In the genomic region with DNA sequence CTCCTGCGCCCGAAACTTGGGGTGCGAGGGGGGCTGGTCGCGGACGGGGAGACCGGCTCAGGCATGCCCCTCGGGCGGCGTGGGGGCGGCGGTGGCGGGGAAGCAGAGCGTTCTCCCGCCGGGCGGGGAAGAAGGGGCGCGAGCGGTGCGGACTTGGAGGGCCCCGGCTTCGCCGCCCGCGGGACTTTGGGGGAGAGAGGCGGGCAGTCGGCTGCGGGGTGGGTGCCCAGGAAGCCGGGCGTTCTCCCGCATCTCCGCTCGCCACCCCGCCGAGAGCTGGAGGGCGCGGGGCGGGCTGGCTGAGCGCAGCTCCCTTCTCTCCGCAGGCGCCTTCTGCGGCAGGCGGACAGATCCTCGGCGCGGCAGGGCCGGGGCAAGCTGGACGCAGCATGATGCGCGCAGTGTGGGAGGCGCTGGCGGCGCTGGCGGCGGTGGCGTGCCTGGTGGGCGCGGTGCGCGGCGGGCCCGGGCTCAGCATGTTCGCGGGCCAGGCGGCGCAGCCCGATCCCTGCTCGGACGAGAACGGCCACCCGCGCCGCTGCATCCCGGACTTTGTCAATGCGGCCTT, we compare ENCODE assay signal across 8 cellular contexts. TPM values are rescaled to one million over a fixed set of nuclear protein-coding genes. Genes with fewer than 3 reads are reported as not detected.
DNase-seq lines count a peak whose midpoint lies in the region; ATAC-seq and TF ChIP-seq lines count a peak whose summit lies in the region.

No MANE protein-coding gene starts in this region.

- no peaks in the 10 kb centered on the region for H3K9me3 ChIP-seq in osteoblast (ENCODE audit: low read depth, low read length)

- DNase-seq in activated CD4-positive, alpha-beta T cell treated with anti-CD3 and anti-CD28 coated beads for 36 hours, result peak; percentile 29
- no peak for DNase-seq in activated CD4-positive, alpha-beta T cell treated with anti-CD3 and anti-CD28 coated beads for 4 hours
- no peak for DNase-seq in activated CD4-positive, alpha-beta memory T cell treated with anti-CD3 and anti-CD28 coated beads, Interleukin-2, amount 10 ng/mL, durations not matched to agents 7 days and 5 days
- DNase-seq in foreskin fibroblast (peak in 1 of 2 donors; percentile 40), osteoblast (ENCODE audit: insufficient read length, low spot score, missing footprints) (peak; percentile 85), AML-193 (lab: John Stamatoyannopoulos, UW) (no peak)

- no peaks in the 10 kb centered on the region for H4K20me1 ChIP-seq in osteoblast (ENCODE audit: insufficient read depth, low read length)

- H3K4me1 Mint-ChIP-seq in activated CD4-positive, alpha-beta T cell treated with anti-CD3 and anti-CD28 coated beads for 36 hours, result peaks cover 6% of the 10 kb centered on the region
- peaks cover 4% of the 10 kb centered on the region for H3K4me1 Mint-ChIP-seq in activated CD4-positive, alpha-beta memory T cell treated with anti-CD3 and anti-CD28 coated beads, Interleukin-2, amount 10 ng/mL, durations not matched to agents 7 days and 5 days

- no peaks in the 10 kb centered on the region for H3K79me2 ChIP-seq in osteoblast (ENCODE audit: insufficient read depth, low read length)

- peaks cover 43% of the 10 kb centered on the region for H3K27me3 ChIP-seq in osteoblast (ENCODE audit: insufficient read depth, low read length)

- no peaks in the 10 kb centered on the region for H3K4me1 ChIP-seq in osteoblast (ENCODE audit: insufficient read depth, low read length)

- intact Hi-C loops in activated CD4-positive, alpha-beta T cell treated with anti-CD3 and anti-CD28 coated beads for 36 hours (cut with DNase I, micrococcal nuclease), result loop anchor here in 1 of 2 experiments (1.0 to 2.0 kb wide), 2 partner anchors 19 to 271 kb away; no protein-coding TSS in a partner anchor

- POLR2A ChIA-PET in activated CD4-positive, alpha-beta T cell treated with anti-CD3 and anti-CD28 coated beads for 36 hours (lab: Charles Lee), result no interaction called here
- POLR2A ChIA-PET in activated CD4-positive, alpha-beta memory T cell treated with anti-CD3 and anti-CD28 coated beads, Interleukin-2, amount 10 ng/mL, durations not matched to agents 7 days and 5 days (lab: Charles Lee), result no interaction called here

- no peaks in the 10 kb centered on the region for H3K9me3 Mint-ChIP-seq in activated CD4-positive, alpha-beta T cell treated with anti-CD3 and anti-CD28 coated beads for 36 hours (ENCODE audit: low read depth)
- H3K9me3 Mint-ChIP-seq in activated CD4-positive, alpha-beta memory T cell treated with anti-CD3 and anti-CD28 coated beads, Interleukin-2, amount 10 ng/mL, durations not matched to agents 7 days and 5 days, result no peaks in the 10 kb centered on the region

- H3K36me3 ChIP-seq in osteoblast (ENCODE audit: insufficient read depth, low read length), result no peaks in the 10 kb centered on the region

- no peak overlapping the region for H3K27ac ChIP-seq in osteoblast (ENCODE audit: low read depth, low read length)

- no peak overlapping the region for H3K27ac Mint-ChIP-seq in activated CD4-positive, alpha-beta T cell treated with anti-CD3 and anti-CD28 coated beads for 36 hours
- no peak overlapping the region for H3K27ac Mint-ChIP-seq in activated CD4-positive, alpha-beta memory T cell treated with anti-CD3 and anti-CD28 coated beads, Interleukin-2, amount 10 ng/mL, durations not matched to agents 7 days and 5 days

- H3K4me3 Mint-ChIP-seq in activated CD4-positive, alpha-beta T cell treated with anti-CD3 and anti-CD28 coated beads for 36 hours, result peak overlapping the region; percentile 77
- peak overlapping the region; percentile 74 for H3K4me3 Mint-ChIP-seq in activated CD4-positive, alpha-beta memory T cell treated with anti-CD3 and anti-CD28 coated beads, Interleukin-2, amount 10 ng/mL, durations not matched to agents 7 days and 5 days

- TF ChIP-seq CTCF in foreskin fibroblast (IDR thresholded peaks at IDR 0.05; ENCODE audit: low read depth, low read length) (no peak), osteoblast (IDR thresholded peaks at IDR 0.05; ENCODE audit: extremely low read depth, low read depth, low read length) (no peak)

- peak overlapping the region; percentile 43 for H3K4me2 ChIP-seq in osteoblast (ENCODE audit: insufficient read depth, low read length)

- H3K27me3 Mint-ChIP-seq in activated CD4-positive, alpha-beta T cell treated with anti-CD3 and anti-CD28 coated beads for 36 hours, result peaks cover 53% of the 10 kb centered on the region
- H3K27me3 Mint-ChIP-seq in activated CD4-positive, alpha-beta memory T cell treated with anti-CD3 and anti-CD28 coated beads, Interleukin-2, amount 10 ng/mL, durations not matched to agents 7 days and 5 days, result peaks cover 62% of the 10 kb centered on the region

- peak overlapping the region; percentile 41 to 54 for H3K4me3 ChIP-seq in foreskin fibroblast (ENCODE audit: low read depth in 1 of 2, low read length in 2 of 2)
- H3K4me3 ChIP-seq in osteoblast (ENCODE audit: insufficient read depth, low read length), result peak overlapping the region; percentile 46

- CTCF ChIA-PET in activated CD4-positive, alpha-beta T cell treated with anti-CD3 and anti-CD28 coated beads for 36 hours (lab: Charles Lee), result interaction anchor here (0.8 kb wide), 1 partner anchor 498 kb away, joined by 3 read pairs; no protein-coding TSS in a partner anchor
- CTCF ChIA-PET in activated CD4-positive, alpha-beta memory T cell treated with anti-CD3 and anti-CD28 coated beads, Interleukin-2, amount 10 ng/mL, durations not matched to agents 7 days and 5 days (lab: Charles Lee), result interaction anchor here (0.6 kb wide), 1 partner anchor 431 kb away, joined by 3 read pairs; no protein-coding TSS in a partner anchor

- H3K36me3 Mint-ChIP-seq in activated CD4-positive, alpha-beta T cell treated with anti-CD3 and anti-CD28 coated beads for 36 hours (ENCODE audit: low read depth), result no peaks in the 10 kb centered on the region
- peaks cover 3% of the 10 kb centered on the region for H3K36me3 Mint-ChIP-seq in activated CD4-positive, alpha-beta memory T cell treated with anti-CD3 and anti-CD28 coated beads, Interleukin-2, amount 10 ng/mL, durations not matched to agents 7 days and 5 days (ENCODE audit: low read depth)

- no peak for ATAC-seq in activated CD4-positive, alpha-beta T cell treated with anti-CD3 and anti-CD28 coated beads for 36 hours
- ATAC-seq in HG03520 (IDR thresholded peaks at IDR 0.05; ENCODE audit: unreplicated experiment) (no peak), HG02623 (IDR thresholded peaks at IDR 0.05; ENCODE audit: unreplicated experiment) (no peak)

- no peak overlapping the region for H2AFZ ChIP-seq in osteoblast (ENCODE audit: low read length)

RNA-seq across cellular contexts. Expression of a gene that starts 0.8 kb away (rescaled TPM):
- under 1 TPM; 0.60 to 0.71 TPM for total RNA-seq in activated CD4-positive, alpha-beta T cell treated with anti-CD3 and anti-CD28 coated beads for 36 hours
- not detected for total RNA-seq in activated CD4-positive, alpha-beta memory T cell treated with anti-CD3 and anti-CD28 coated beads, Interleukin-2, amount 10 ng/mL, durations not matched to agents 7 days and 5 days
- total RNA-seq in osteoblast, result 0.29 and 0.36 TPM in 2 replicates

RNA-seq across cellular contexts. Expression of a gene that starts 56.6 kb away (rescaled TPM):
- 10 to 100 TPM; 20.4 to 29.2 TPM for total RNA-seq in activated CD4-positive, alpha-beta T cell treated with anti-CD3 and anti-CD28 coated beads for 36 hours
- total RNA-seq in activated CD4-positive, alpha-beta memory T cell treated with anti-CD3 and anti-CD28 coated beads, Interleukin-2, amount 10 ng/mL, durations not matched to agents 7 days and 5 days, result 10 to 100 TPM; 50.3 to 52.7 TPM
- under 0.01 and 0.36 TPM in 2 replicates for total RNA-seq in osteoblast

Comparison
In these comparisons a context has a peak if more than half of its experiments do, and no peak if none do; other contexts are left out.
1. DNase-seq: peak in activated CD4-positive, alpha-beta T cell treated with anti-CD3 and anti-CD28 coated beads for 36 hours (single experiment) and osteoblast (single experiment); none in activated CD4-positive, alpha-beta T cell treated with anti-CD3 and anti-CD28 coated beads for 4 hours (0 of 2), activated CD4-positive, alpha-beta memory T cell treated with anti-CD3 and anti-CD28 coated beads, Interleukin-2, amount 10 ng/mL, durations not matched to agents 7 days and 5 days (single experiment) and AML-193 (0 of 2).
2. RNA of a gene that starts 56.6 kb away (total RNA-seq): 50.3 to 52.7 TPM in activated CD4-positive, alpha-beta memory T cell treated with anti-CD3 and anti-CD28 coated beads, Interleukin-2, amount 10 ng/mL, durations not matched to agents 7 days and 5 days and 20.4 to 29.2 TPM in activated CD4-positive, alpha-beta T cell treated with anti-CD3 and anti-CD28 coated beads for 36 hours; under 0.01 to 0.36 TPM in osteoblast; every median in the first group is over 10 times any median in the second.